Comparison of ENCODE assay signal across 1 cellular context in genomic region chr19:11345122-11345752, GRCh38.
TF ChIP-seq lines count a peak whose summit lies in the region.

No MANE protein-coding gene starts in this region.

TF ChIP-seq in IMR-90, 13 proteins besides CTCF, POLR2A, EP300 and RAD21 (continued from another document):
- TF ChIP-seq FOS (IDR thresholded peaks at IDR 0.05; ENCODE audit: low read depth, low read length) = no peak
- no peak for TF ChIP-seq BHLHE40 (IDR thresholded peaks at IDR 0.05; ENCODE audit: low read depth, low read length)
- no peak for TF ChIP-seq MXI1 (IDR thresholded peaks at IDR 0.05; ENCODE audit: borderline replicate concordance, low read depth, low read length)
- no peak for TF ChIP-seq MAFK (IDR thresholded peaks at IDR 0.05; ENCODE audit: low read depth, low read length)
- no peak for TF ChIP-seq RFX5 (IDR thresholded peaks at IDR 0.05; ENCODE audit: low read depth, low read length)
- no peak for TF ChIP-seq ELK1 (IDR thresholded peaks at IDR 0.05; ENCODE audit: borderline replicate concordance, low read depth, low read length)
- TF ChIP-seq SMC3 (IDR thresholded peaks at IDR 0.05; ENCODE audit: low read depth, low read length) = no peak
- TF ChIP-seq RCOR1 (IDR thresholded peaks at IDR 0.05; ENCODE audit: insufficient replicate concordance, low read length) = no peak
TF ChIP-seq in IMR-90: peak in this region for 0.
